9 cellular contexts compared by ENCODE assay signal in the genomic region with DNA sequence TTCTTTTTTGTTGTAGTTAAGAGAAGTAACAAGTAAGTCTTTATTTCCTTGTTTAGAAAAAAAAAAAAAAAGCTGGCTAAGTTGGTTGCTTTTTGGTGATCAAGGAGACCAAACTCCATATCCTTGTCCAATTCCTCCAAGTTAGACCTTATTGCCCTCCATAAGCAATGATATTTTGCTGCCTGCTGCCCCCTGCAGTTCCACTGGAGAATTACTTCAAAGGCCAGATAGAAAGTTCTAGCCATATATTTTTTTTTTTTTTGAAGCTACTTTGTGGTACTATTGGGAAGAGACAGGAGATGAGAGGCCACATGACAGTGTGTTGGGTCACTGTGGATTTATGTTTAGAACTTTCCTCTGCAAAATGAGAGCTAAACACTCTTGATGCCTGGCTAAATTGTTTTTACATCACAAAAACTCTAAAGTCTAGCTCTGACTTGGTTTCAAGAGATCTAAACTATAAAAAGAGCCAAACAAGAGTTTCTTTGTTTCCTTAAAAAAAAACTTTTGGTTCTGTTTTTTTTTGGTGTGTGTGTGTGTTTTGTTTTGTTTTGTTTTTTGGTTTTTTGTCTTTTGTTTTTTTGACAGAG.
DNase-seq lines count a peak whose midpoint lies in the region; ATAC-seq and TF ChIP-seq lines count a peak whose summit lies in the region.
"Had no signal": no experiment of that assay in that cellular context is flagged by ENCODE, and none has a peak within 500 bp of the region (broad histone marks: within the 10 kb centered on the region; RNA-seq: fewer than 3 reads in every experiment).

No MANE protein-coding gene starts in this region.

- no peak overlapping the region for H3K27ac Mint-ChIP-seq in activated CD4-positive, alpha-beta T cell treated with anti-CD3 and anti-CD28 coated beads, Interleukin-2, amount 10 ng/mL, durations not matched to agents 24 days and 14 days
- no peak overlapping the region for H3K27ac Mint-ChIP-seq in neural progenitor cell

- no peaks in the 10 kb centered on the region for H4K20me1 ChIP-seq in neural progenitor cell (ENCODE audit: low read depth)
- H4K20me1 ChIP-seq: BLaER1 had no signal

- H3K36me3 ChIP-seq in neural progenitor cell = no peaks in the 10 kb centered on the region
- H3K36me3 ChIP-seq: BLaER1 had no signal

- no peak overlapping the region for H3K27ac ChIP-seq in neural progenitor cell
- H3K27ac ChIP-seq: BLaER1 had no signal

- H3K27me3 ChIP-seq in neural progenitor cell = no peaks in the 10 kb centered on the region
- H3K27me3 ChIP-seq: BLaER1 had no signal

- H3K79me2 ChIP-seq in neural progenitor cell (ENCODE audit: low read depth) = no peaks in the 10 kb centered on the region

- peak; percentile 28 to 78 (median 45) for DNase-seq in NCI-H1417 (lab: John Stamatoyannopoulos, UW)
- DNase-seq in NCI-H1417 treated with DMSO at 0.1 percent for 48 hours (lab: John Stamatoyannopoulos, UW) = no peak
- DNase-seq in Kasumi-1 (lab: John Stamatoyannopoulos, UW) = peak; percentile 44 to 61
- peak; percentile 84 for DNase-seq in activated CD4-positive, alpha-beta T cell treated with anti-CD3 and anti-CD28 coated beads, Interleukin-2, amount 10 ng/mL, durations not matched to agents 24 days and 14 days
- DNase-seq in erythroblast (lab: John Stamatoyannopoulos, UW) = peak; percentile 64 to 78
- DNase-seq in neural progenitor cell (ENCODE audit: low spot score) = peak; percentile 23
- DNase-seq in NK-92 (lab: John Stamatoyannopoulos, UW; ENCODE audit: unreplicated experiment) = no peak

- ATAC-seq in GM18517 (IDR thresholded peaks at IDR 0.05; ENCODE audit: unreplicated experiment) = no peak

- H3K4me2 ChIP-seq in neural progenitor cell = no peak overlapping the region
- H3K4me2 ChIP-seq: BLaER1 had no signal

- H3K4me1 Mint-ChIP-seq in activated CD4-positive, alpha-beta T cell treated with anti-CD3 and anti-CD28 coated beads, Interleukin-2, amount 10 ng/mL, durations not matched to agents 24 days and 14 days = no peaks in the 10 kb centered on the region
- H3K4me1 Mint-ChIP-seq in neural progenitor cell = peaks cover 4% of the 10 kb centered on the region

- peaks cover 6% of the 10 kb centered on the region for H3K27me3 Mint-ChIP-seq in activated CD4-positive, alpha-beta T cell treated with anti-CD3 and anti-CD28 coated beads, Interleukin-2, amount 10 ng/mL, durations not matched to agents 24 days and 14 days
- no peaks in the 10 kb centered on the region for H3K27me3 Mint-ChIP-seq in neural progenitor cell (ENCODE audit: insufficient read depth, low read depth)

- no peak overlapping the region for H3K9ac ChIP-seq in neural progenitor cell
- H3K9ac ChIP-seq: BLaER1 had no signal

- no peak overlapping the region for H3K4me3 Mint-ChIP-seq in activated CD4-positive, alpha-beta T cell treated with anti-CD3 and anti-CD28 coated beads, Interleukin-2, amount 10 ng/mL, durations not matched to agents 24 days and 14 days
- no peak overlapping the region for H3K4me3 Mint-ChIP-seq in neural progenitor cell

- no peak overlapping the region for H2AFZ ChIP-seq in neural progenitor cell (replicated peaks)

- intact Hi-C loops in activated CD4-positive, alpha-beta T cell treated with anti-CD3 and anti-CD28 coated beads, Interleukin-2, amount 10 ng/mL, durations not matched to agents 24 days and 14 days (cut with micrococcal nuclease) = no loop called here

- no peaks in the 10 kb centered on the region for H3K9me3 ChIP-seq in neural progenitor cell (ENCODE audit: low read depth)
- H3K9me3 ChIP-seq: BLaER1 had no signal

- H3K4me3 ChIP-seq in neural progenitor cell = no peak overlapping the region
- H3K4me3 ChIP-seq: BLaER1 had no signal

- H3F3A ChIP-seq in neural progenitor cell (ENCODE audit: low read depth) = no peaks in the 10 kb centered on the region

- no peaks in the 10 kb centered on the region for H3K4me1 ChIP-seq in neural progenitor cell
- H3K4me1 ChIP-seq: BLaER1 had no signal

- no peaks in the 10 kb centered on the region for H3K36me3 Mint-ChIP-seq in activated CD4-positive, alpha-beta T cell treated with anti-CD3 and anti-CD28 coated beads, Interleukin-2, amount 10 ng/mL, durations not matched to agents 24 days and 14 days (ENCODE audit: low read depth)
- peaks cover 3% of the 10 kb centered on the region for H3K36me3 Mint-ChIP-seq in neural progenitor cell

- no peak for TF ChIP-seq POLR2A in erythroblast (IDR thresholded peaks at IDR 0.05; ENCODE audit: low read length)

- peak; percentile 73 for TF ChIP-seq CTCF in neural progenitor cell (IDR thresholded peaks at IDR 0.05)

- H3K9me3 Mint-ChIP-seq in activated CD4-positive, alpha-beta T cell treated with anti-CD3 and anti-CD28 coated beads, Interleukin-2, amount 10 ng/mL, durations not matched to agents 24 days and 14 days = no peaks in the 10 kb centered on the region
- peaks cover 3% of the 10 kb centered on the region for H3K9me3 Mint-ChIP-seq in neural progenitor cell

Comparison
In these comparisons a context has a peak if more than half of its experiments do, and no peak if none do; other contexts are left out.
1. DNase-seq: peak in NCI-H1417 (3 of 3), Kasumi-1 (2 of 2), activated CD4-positive, alpha-beta T cell treated with anti-CD3 and anti-CD28 coated beads, Interleukin-2, amount 10 ng/mL, durations not matched to agents 24 days and 14 days (single experiment), erythroblast (2 of 2) and neural progenitor cell (single experiment); none in NCI-H1417 treated with DMSO at 0.1 percent for 48 hours (single experiment) and NK-92 (single experiment).